ENCODE assay signal across 21 cellular contexts in the genomic region with DNA sequence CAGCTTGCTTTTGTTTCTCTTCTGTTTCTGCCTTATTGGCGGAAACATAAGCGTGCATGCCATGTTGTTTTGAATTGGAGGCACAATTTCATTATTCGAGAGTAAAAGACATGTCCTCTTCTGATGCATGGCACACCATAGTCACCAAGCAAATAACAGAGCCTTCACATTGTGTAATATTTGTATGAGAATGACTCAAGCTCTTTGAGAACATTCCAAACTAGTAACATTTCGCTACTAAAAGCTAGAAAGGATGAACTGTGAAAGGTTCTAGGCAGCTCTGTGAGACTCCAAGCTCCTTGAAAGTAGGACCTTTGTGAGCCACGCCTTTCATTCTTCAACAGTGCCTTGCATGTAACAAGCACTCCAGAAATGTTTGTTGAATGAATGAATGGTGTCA. TPM values are rescaled to one million over a fixed set of nuclear protein-coding genes. Genes with fewer than 3 reads are reported as not detected.
DNase-seq lines count a peak whose midpoint lies in the region; ATAC-seq, FAIRE-seq and TF ChIP-seq lines count a peak whose summit lies in the region.
"Had no signal": no experiment of that assay in that cellular context is flagged by ENCODE, and none has a peak within 500 bp of the region (broad histone marks: within the 10 kb centered on the region; RNA-seq: fewer than 3 reads in every experiment).

No MANE protein-coding gene starts in this region.

- no peak for TF ChIP-seq EP300 in K562 (IDR thresholded peaks at IDR 0.05; ENCODE audit: low read length)

- CTCF ChIA-PET in K562 (lab: Yijun Ruan, JAX; ENCODE audit: low intra/inter-chr PET ratio), result interaction anchor here (0.6 kb wide), 1 partner anchor 18 kb away, joined by 3 read pairs; no protein-coding TSS in a partner anchor
- CTCF ChIA-PET in activated CD4-positive, alpha-beta memory T cell treated with anti-CD3 and anti-CD28 coated beads, Interleukin-2, amount 10 ng/mL, durations not matched to agents 7 days and 5 days (lab: Charles Lee), result no interaction called here

- peak; percentile 11 for FAIRE-seq in K562 (lab: Jason Lieb, UNC)

- no peaks in the 10 kb centered on the region for H4K20me1 ChIP-seq in K562 (replicated peaks; ENCODE audit: control insufficient read depth, insufficient read depth, low read length)

- no peaks in the 10 kb centered on the region for H3K9me3 Mint-ChIP-seq in activated CD4-positive, alpha-beta memory T cell treated with anti-CD3 and anti-CD28 coated beads, Interleukin-2, amount 10 ng/mL, durations not matched to agents 7 days and 5 days
- H3K9me3 Mint-ChIP-seq: stimulated activated memory B cell treated with anti-CD40 and anti-IgM and Interleukin-4, amounts not matched to agents 10 μg/mL and 1 μg/mL and 100 μg/mL, for 72 hours had no signal

- BruUV-seq in K562 (replicated peaks; lab: Mats Ljungman, UMichigan), result no TSS peak

- TF ChIP-seq POLR2A in K562 (conservative IDR thresholded peaks at IDR 0.05), result no peak

- H3K9me3 ChIP-seq in K562 (replicated peaks; ENCODE audit: control insufficient read depth, insufficient read depth, low read depth, low read length) (no peaks in the 10 kb centered on the region), aorta (ENCODE audit: control insufficient read depth, low read length) (no peaks in the 10 kb centered on the region), right atrium auricular region (no peaks in the 10 kb centered on the region)
- H3K9me3 ChIP-seq: body of pancreas, esophagus muscularis mucosa, prostate gland, transverse colon had no signal

- H3K4me3 Mint-ChIP-seq in activated CD4-positive, alpha-beta memory T cell treated with anti-CD3 and anti-CD28 coated beads, Interleukin-2, amount 10 ng/mL, durations not matched to agents 7 days and 5 days, result no peak overlapping the region
- H3K4me3 Mint-ChIP-seq: CD14-positive monocyte; nephron; stimulated activated memory B cell treated with anti-CD40 and anti-IgM and Interleukin-4, amounts not matched to agents 10 μg/mL and 1 μg/mL and 100 μg/mL, for 72 hours had no signal

- H3K4me2 ChIP-seq in K562 (ENCODE audit: insufficient read depth, low read length), result no peak overlapping the region

- H3K27me3 ChIP-seq in K562 (ENCODE audit: control insufficient read depth in 2 of 2, insufficient read depth in 2 of 2, low read length in 2 of 2) (peaks cover 5 to 6% of the 10 kb centered on the region in 2 experiments; a peak in 4 of 5 replicates), aorta (ENCODE audit: control insufficient read depth in 1 of 2, insufficient read depth in 2 of 2, low read length in 1 of 2) (no peaks in the 10 kb centered on the region), right atrium auricular region (no peaks in the 10 kb centered on the region)
- H3K27me3 ChIP-seq: body of pancreas, esophagus muscularis mucosa, transverse colon had no signal

- no peaks in the 10 kb centered on the region for H3K9me1 ChIP-seq in K562 (ENCODE audit: control insufficient read depth, insufficient read depth, low read length)

- TF ChIP-seq RAD21 in K562 (CRISPR knock-in tag; conservative IDR thresholded peaks at IDR 0.05 in 1 of 2, IDR thresholded peaks at IDR 0.05 in 1 of 2), result no peak

- TF ChIP-seq CTCF in K562 (IDR thresholded peaks at IDR 0.05 in 2 of 3, conservative IDR thresholded peaks at IDR 0.05 in 1 of 3; ENCODE audit: insufficient read depth in 2 of 3, low read depth in 1 of 3, low read length in 3 of 3) (no peak), foreskin fibroblast (IDR thresholded peaks at IDR 0.05; ENCODE audit: low read depth, low read length) (no peak), right atrium auricular region (IDR thresholded peaks at IDR 0.05) (no peak)

- no peaks in the 10 kb centered on the region for H3K4me1 Mint-ChIP-seq in activated CD4-positive, alpha-beta memory T cell treated with anti-CD3 and anti-CD28 coated beads, Interleukin-2, amount 10 ng/mL, durations not matched to agents 7 days and 5 days
- H3K4me1 Mint-ChIP-seq: CD14-positive monocyte; stimulated activated memory B cell treated with anti-CD40 and anti-IgM and Interleukin-4, amounts not matched to agents 10 μg/mL and 1 μg/mL and 100 μg/mL, for 72 hours had no signal

- no peak overlapping the region for H3K27ac Mint-ChIP-seq in activated CD4-positive, alpha-beta memory T cell treated with anti-CD3 and anti-CD28 coated beads, Interleukin-2, amount 10 ng/mL, durations not matched to agents 7 days and 5 days
- H3K27ac Mint-ChIP-seq: CD14-positive monocyte; nephron; stimulated activated memory B cell treated with anti-CD40 and anti-IgM and Interleukin-4, amounts not matched to agents 10 μg/mL and 1 μg/mL and 100 μg/mL, for 72 hours had no signal

- H3K4me1 ChIP-seq in K562 (replicated peaks in 1 of 2; ENCODE audit: control insufficient read depth in 2 of 2, insufficient read depth in 2 of 2, low read length in 2 of 2) (no peaks in the 10 kb centered on the region; a peak in 1 of 5 replicates), aorta (ENCODE audit: control insufficient read depth in 1 of 2, insufficient read depth in 2 of 2, low read length in 2 of 2) (peaks cover 0 to 2% of the 10 kb centered on the region in 2 donors), right atrium auricular region (peaks cover 0 to 3% of the 10 kb centered on the region in 2 donors)
- H3K4me1 ChIP-seq: prostate gland had no signal

- no peak overlapping the region for H2AFZ ChIP-seq in K562 (ENCODE audit: low read depth, low read length)

- WGBS in K562 (ENCODE audit: insufficient coverage, low coverage, missing lambda C conversion rate), result 30% methylated on average over 5 of the region's 5 CpGs
- 90 to 95% methylated on average over 5 of the region's 5 CpGs for WGBS in aorta, 2 donors

- ATAC-seq in K562 (no peak), aorta (ENCODE audit: low FRiP score) (peak; percentile 68)
- ATAC-seq: body of pancreas; stimulated activated memory B cell treated with anti-CD40 and anti-IgM and Interleukin-4, amounts not matched to agents 10 μg/mL and 1 μg/mL and 100 μg/mL, for 72 hours had no signal

- H3K4me3 ChIP-seq in K562, result no peak overlapping the region
- H3K4me3 ChIP-seq in foreskin fibroblast (ENCODE audit: low read depth in 1 of 2, low read length in 2 of 2), result no peak overlapping the region
- H3K4me3 ChIP-seq in aorta (ENCODE audit: low read length in 2 of 2), result no peak overlapping the region
- no peak overlapping the region for H3K4me3 ChIP-seq in right atrium auricular region
- H3K4me3 ChIP-seq: body of pancreas, esophagus muscularis mucosa, prostate gland, transverse colon had no signal

- H3K9ac ChIP-seq in K562 (ENCODE audit: insufficient read depth in 1 of 2, low read depth in 2 of 2, low read length in 2 of 2), result no peak overlapping the region

- no peaks in the 10 kb centered on the region for H3K79me2 ChIP-seq in K562 (ENCODE audit: control insufficient read depth, insufficient read depth, low read length)

- H3K36me3 ChIP-seq in K562 (ENCODE audit: control insufficient read depth, insufficient read depth, low read length) (no peaks in the 10 kb centered on the region), aorta (ENCODE audit: control insufficient read depth in 1 of 2, insufficient read depth in 2 of 2, low read length in 1 of 2) (no peaks in the 10 kb centered on the region), right atrium auricular region (no peaks in the 10 kb centered on the region)
- H3K36me3 ChIP-seq: esophagus muscularis mucosa, prostate gland, transverse colon had no signal

- intact Hi-C loops in K562 (cut with micrococcal nuclease) (no loop called here), aorta (cut with DNase I) (no loop called here)

- peaks cover 20% of the 10 kb centered on the region for H3K27me3 Mint-ChIP-seq in activated CD4-positive, alpha-beta memory T cell treated with anti-CD3 and anti-CD28 coated beads, Interleukin-2, amount 10 ng/mL, durations not matched to agents 7 days and 5 days

- POLR2A ChIA-PET in K562 (lab: Yijun Ruan, JAX), result no interaction called here
- POLR2A ChIA-PET in activated CD4-positive, alpha-beta memory T cell treated with anti-CD3 and anti-CD28 coated beads, Interleukin-2, amount 10 ng/mL, durations not matched to agents 7 days and 5 days (lab: Charles Lee), result no interaction called here

- no peaks in the 10 kb centered on the region for H3K36me3 Mint-ChIP-seq in activated CD4-positive, alpha-beta memory T cell treated with anti-CD3 and anti-CD28 coated beads, Interleukin-2, amount 10 ng/mL, durations not matched to agents 7 days and 5 days (ENCODE audit: low read depth)
- H3K36me3 Mint-ChIP-seq: CD14-positive monocyte; stimulated activated memory B cell treated with anti-CD40 and anti-IgM and Interleukin-4, amounts not matched to agents 10 μg/mL and 1 μg/mL and 100 μg/mL, for 72 hours had no signal

- H3K27ac ChIP-seq in K562 (ENCODE audit: extremely low read depth, low read depth, low read length) (no peak overlapping the region), aorta (ENCODE audit: low read depth in 1 of 2, low read length in 2 of 2) (no peak overlapping the region), right atrium auricular region (no peak overlapping the region)
- H3K27ac ChIP-seq: body of pancreas, esophagus muscularis mucosa, HL-60, prostate gland, transverse colon had no signal

- DNase-seq in HT1080 (ENCODE audit: low read depth) (peak; percentile 45), K562 (ENCODE audit: extremely low read depth in 1 of 4, low spot score in 3 of 4) (no peak), foreskin fibroblast (peak; percentile 62 to 77), aorta (no peak), SK-N-DZ (ENCODE audit: low spot score) (no peak), right atrium auricular region (ENCODE audit: low spot score) (no peak)
- no peak for DNase-seq in activated CD4-positive, alpha-beta memory T cell treated with anti-CD3 and anti-CD28 coated beads, Interleukin-2, amount 10 ng/mL, durations not matched to agents 7 days and 5 days
- DNase-seq: activated gamma-delta T cell treated with Interleukin-2 at 50 U/mL for 16 hours; body of pancreas; DMS53; KG1; NCI-H1417 treated with DMSO at 0.1 percent for 48 hours; SIG-M5; stimulated activated CD4-positive, alpha-beta T cell treated with anti-CD3 and anti-CD28 coated beads, Interleukin-12 subunit alpha, Interleukin-12 subunit beta, amount 100 ng/mL, for 4 hours; transverse colon had no signal

- in situ Hi-C loops in K562 (cut with MboI), result no loop called here

RNA-seq across cellular contexts. Expression of gene ANXA3, which starts 9.2 kb away (rescaled TPM):
- 102 and 112 TPM in 2 replicates for total RNA-seq in HT1080 (2014; rRNA removed; shearing (Covaris generic))
- polyA plus RNA-seq in HT1080 (2015; cell fraction: cytosol; rRNA removed), result 62.2 and 71.6 TPM in 2 replicates
- 87.5 and 105 TPM in 2 replicates for polyA plus RNA-seq in HT1080 (2015; cell fraction: nucleus; rRNA removed)
- 3.0 and 4.6 TPM in 2 replicates for total RNA-seq in K562 (2011; cell fraction: chromatin; rRNA removed; ENCODE audit: low replicate concordance)
- 2.2 and 3.7 TPM in 2 replicates for total RNA-seq in K562 (2011; cell fraction: nucleolus; rRNA removed)
- total RNA-seq in K562 (2011; cell fraction: nucleoplasm; rRNA removed), result 1.5 and 3.9 TPM in 2 replicates
- total RNA-seq in K562 (2014; rRNA removed) (6.3 and 7.1 TPM in 2 replicates), K562 (2014; rRNA removed; fragmentation: Illumina TruSeq; extraction: Trizol) (6.7 and 10.0 TPM in 2 replicates), K562 (2015; rRNA removed; fragmentation: Illumina TruSeq; extraction: Trizol) (9.0 and 9.8 TPM in 2 replicates), K562 (2021) (5.1 and 6.4 TPM in 2 replicates), aorta (10 to 100 TPM in 1 of 2 donors, 1 to 10 TPM in 1; 5.3 to 10.2 TPM), right atrium auricular region (10 to 100 TPM; 39.4 to 54.0 TPM)
- polyA plus RNA-seq in K562 (2011; rRNA removed) (12.2 and 13.1 TPM in 2 replicates), K562 (2014; fragmentation: Illumina TruSeq; extraction: Trizol) (8.0 and 10.1 TPM in 2 replicates), K562 (2014; fragmentation: Nextera tagmentation; extraction: Ambion mirVana) (10 to 100 TPM; 14.7 to 15.5 TPM), K562 (2014; rRNA removed) (6.0 and 10.4 TPM in 2 replicates), aorta (10 to 100 TPM in 1 of 2 donors, 1 to 10 TPM in 1; 5.0 to 54.0 TPM)
- polyA plus RNA-seq in K562 (2011; cell fraction: cytosol; rRNA removed), result 4.5 and 9.9 TPM in 2 replicates
- polyA plus RNA-seq in K562 (2011; cell fraction: nucleus; rRNA removed), result 10.2 and 18.4 TPM in 2 replicates
- polyA plus RNA-seq in K562 (2012), result 5.7 and 65.1 TPM in 2 replicates
- polyA minus RNA-seq in K562 (2011; rRNA and poly(A)+ RNA removed), result 9.1 and 12.6 TPM in 2 replicates
- 3.7 and 12.7 TPM in 2 replicates for polyA minus RNA-seq in K562 (2011; cell fraction: cytosol; rRNA and poly(A)+ RNA removed)
- polyA minus RNA-seq in K562 (2011; cell fraction: nucleus; rRNA and poly(A)+ RNA removed), result 4.8 and 10.7 TPM in 2 replicates
- under 1 TPM; 0.38 TPM for total RNA-seq in activated CD4-positive, alpha-beta memory T cell treated with anti-CD3 and anti-CD28 coated beads, Interleukin-2, amount 10 ng/mL, durations not matched to agents 7 days and 5 days
- polyA plus RNA-seq in SK-N-DZ (2014; cell fraction: cytosol; rRNA removed), result not detected in 2 replicates
- polyA plus RNA-seq in SK-N-DZ (2014; cell fraction: nucleus; rRNA removed), result 1.0 TPM in 1 of 2 replicates, not detected in the other

Comparison
In these comparisons a context has a peak if more than half of its experiments do, and no peak if none do; other contexts are left out.
1. DNase-seq: peak in HT1080 (single experiment) and foreskin fibroblast (2 of 2); none in K562 (0 of 4), aorta (0 of 2), activated CD4-positive, alpha-beta memory T cell treated with anti-CD3 and anti-CD28 coated beads, Interleukin-2, amount 10 ng/mL, durations not matched to agents 7 days and 5 days (single experiment), SK-N-DZ (single experiment) and right atrium auricular region (single experiment).